In the genomic region with DNA sequence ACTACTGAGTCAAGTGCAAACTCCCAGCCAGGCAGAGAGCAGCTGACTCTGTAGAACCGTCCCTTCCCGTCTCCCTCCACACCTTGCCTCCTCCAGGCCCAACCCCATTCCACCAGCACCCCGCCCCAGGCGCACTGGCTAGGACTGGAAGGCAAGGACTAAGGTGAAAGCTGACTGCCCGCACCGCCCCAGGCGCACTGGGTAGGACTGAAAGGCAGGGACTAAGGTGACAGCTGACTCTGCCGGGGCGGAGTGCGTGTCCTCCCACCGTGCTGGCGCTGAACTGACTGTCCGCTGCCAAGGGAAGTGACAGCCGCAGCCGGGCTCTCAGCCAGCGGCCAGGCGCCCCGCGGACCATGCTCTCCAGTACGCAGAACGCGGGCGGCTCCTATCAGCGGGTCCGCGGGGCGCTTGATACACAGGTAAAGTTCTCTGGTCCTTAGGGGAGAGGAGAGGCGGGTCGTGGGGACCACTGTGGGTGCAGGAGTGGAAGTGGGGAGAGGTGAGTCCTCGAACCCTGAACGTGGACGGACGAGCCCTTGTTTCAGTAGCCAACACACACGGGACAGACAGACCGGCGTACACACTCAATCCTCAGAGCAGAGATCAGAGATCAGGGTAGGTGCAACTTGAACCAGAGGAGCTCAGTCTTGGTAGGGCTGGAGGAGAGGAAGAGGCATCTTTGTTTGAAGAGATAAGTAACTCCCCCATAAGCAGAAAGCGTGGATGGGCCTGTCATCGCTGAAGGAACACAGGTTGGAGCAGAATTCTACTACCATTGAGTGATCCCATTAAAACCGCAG, we compare ENCODE assay signal across 10 cellular contexts.
DNase-seq lines count a peak whose midpoint lies in the region; ATAC-seq lines count a peak whose summit lies in the region.
"Had no signal": no experiment of that assay in that cellular context is flagged by ENCODE, and none has a peak within 500 bp of the region (broad histone marks: within the 10 kb centered on the region; RNA-seq: fewer than 3 reads in every experiment).

No MANE protein-coding gene starts in this region.

- no peaks in the 10 kb centered on the region for H3K36me3 ChIP-seq in subcutaneous abdominal adipose tissue (ENCODE audit: control insufficient read depth in 5 of 5, insufficient read depth in 5 of 5, low read length in 5 of 5)

- H3K4me1 ChIP-seq in subcutaneous abdominal adipose tissue (ENCODE audit: control insufficient read depth in 5 of 5, insufficient read depth in 5 of 5, low read length in 5 of 5), result peaks cover 0 to 8% (median 8%) of the 10 kb centered on the region in 5 donors

- no peak overlapping the region for H3K27ac ChIP-seq in subcutaneous abdominal adipose tissue (ENCODE audit: low read depth, low read length)

- peak overlapping the region in 1 of 5 donors; percentile 45 for H3K9ac ChIP-seq in subcutaneous abdominal adipose tissue (ENCODE audit: low read length in 5 of 5)

- H3K4me3 ChIP-seq in subcutaneous abdominal adipose tissue (ENCODE audit: low read depth in 1 of 5, low read length in 5 of 5), result peak overlapping the region; percentile 22 to 71 (median 55)

- H3K27me3 ChIP-seq in subcutaneous abdominal adipose tissue (ENCODE audit: control insufficient read depth in 5 of 5, insufficient read depth in 4 of 5, low read length in 5 of 5), result peaks cover 0 to 9% (median 5%) of the 10 kb centered on the region in 5 donors

- ATAC-seq in GM21619 (IDR thresholded peaks at IDR 0.05; ENCODE audit: unreplicated experiment) (no peak), HG03354 (IDR thresholded peaks at IDR 0.05; ENCODE audit: poor library complexity, severe bottlenecking, unreplicated experiment) (no peak)

- DNase-seq in NCI-H345 (lab: John Stamatoyannopoulos, UW), result peak; percentile 25
- DNase-seq in NCI-H345 treated with DMSO at 0.1 percent for 48 hours (lab: John Stamatoyannopoulos, UW; ENCODE audit: unreplicated experiment), result no peak
- DNase-seq in cerebellar cortex (ENCODE audit: low spot score), result peak; percentile 36
- DNase-seq in kidney tubule cell (ENCODE audit: low spot score), result peak; percentile 5
- DNase-seq in activated CD4-positive, CD25-positive, alpha-beta regulatory T cell (lab: John Stamatoyannopoulos, UW), result no peak
- DNase-seq: activated naive CD8-positive, alpha-beta T cell treated with anti-CD3 and anti-CD28 coated beads, Interleukin-2, amount 10 ng/mL, durations not matched to agents 7 days and 5 days; SIG-M5 had no signal

- no peaks in the 10 kb centered on the region for H3K9me3 ChIP-seq in subcutaneous abdominal adipose tissue (ENCODE audit: control insufficient read depth in 5 of 5, low read length in 5 of 5)

Comparison
In these comparisons a context has a peak if more than half of its experiments do, and no peak if none do; other contexts are left out.
1. DNase-seq: peak in NCI-H345 (single experiment), cerebellar cortex (single experiment) and kidney tubule cell (single experiment); none in NCI-H345 treated with DMSO at 0.1 percent for 48 hours (single experiment) and activated CD4-positive, CD25-positive, alpha-beta regulatory T cell (0 of 4).